In genomic region chr11:73233211-73233610, GRCh38 we compare ENCODE assay signal across 1 cellular context.
TF ChIP-seq lines count a peak whose summit lies in the region.

No MANE protein-coding gene starts in this region.

TF ChIP-seq in SK-N-SH treated with all-trans-retinoic acid at 6 μM for 48 hours, 23 proteins besides CTCF, POLR2A, EP300 and RAD21 (continued from another document):
- no peak for TF ChIP-seq ISL1 (CRISPR knock-in tag; IDR thresholded peaks at IDR 0.05)
- no peak for TF ChIP-seq PPARA (CRISPR knock-in tag; IDR thresholded peaks at IDR 0.05; ENCODE audit: borderline replicate concordance)
- TF ChIP-seq ARNTL (CRISPR knock-in tag; IDR thresholded peaks at IDR 0.05; ENCODE audit: borderline replicate concordance, low read depth), result no peak
- no peak for TF ChIP-seq OSR1 (CRISPR knock-in tag; IDR thresholded peaks at IDR 0.05)
- no peak for TF ChIP-seq ZNF565 (CRISPR knock-in tag; conservative IDR thresholded peaks at IDR 0.05; ENCODE audit: low read depth)
TF ChIP-seq in SK-N-SH treated with all-trans-retinoic acid at 6 μM for 48 hours: peak in this region for 0.
